In the genomic region with DNA sequence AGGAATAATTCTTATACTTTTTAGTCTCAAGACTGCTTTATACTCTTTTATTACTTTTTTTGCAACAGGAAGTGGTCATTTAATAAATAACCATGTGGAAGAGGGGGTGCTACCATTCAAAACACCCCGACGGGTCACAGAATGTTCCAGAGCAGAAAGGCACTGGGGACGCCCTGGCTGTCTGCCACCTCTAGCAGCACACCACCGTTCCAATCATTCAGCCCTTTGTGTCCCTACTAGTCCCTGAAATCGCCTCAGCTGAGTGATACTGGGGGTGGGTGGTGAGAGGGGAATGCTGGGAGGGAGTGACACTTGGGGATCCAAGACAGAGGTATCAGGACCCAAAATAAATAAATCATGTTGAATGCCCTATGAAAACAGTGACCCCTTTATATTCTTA, we compare ENCODE assay signal across 17 cellular contexts. TPM values are rescaled to one million over a fixed set of nuclear protein-coding genes. Genes with fewer than 3 reads are reported as not detected.
DNase-seq lines count a peak whose midpoint lies in the region; ATAC-seq and TF ChIP-seq lines count a peak whose summit lies in the region.
"Had no signal": no experiment of that assay in that cellular context is flagged by ENCODE, and none has a peak within 500 bp of the region (broad histone marks: within the 10 kb centered on the region; RNA-seq: fewer than 3 reads in every experiment).

No MANE protein-coding gene starts in this region.

- TF ChIP-seq POLR2A in breast epithelium (IDR thresholded peaks at IDR 0.05) = no peak

- H3K36me3 ChIP-seq in breast epithelium (no peaks in the 10 kb centered on the region), tibial artery (peaks cover 0 to 7% (median 4%) of the 10 kb centered on the region in 3 donors)
- H3K36me3 ChIP-seq: pancreas had no signal

- ATAC-seq in WTC11 (peak; percentile 67), GM18502 (IDR thresholded peaks at IDR 0.05; ENCODE audit: poor library complexity, unreplicated experiment) (no peak)
- ATAC-seq: activated naive CD8-positive, alpha-beta T cell treated with anti-CD3 and anti-CD28 coated beads, Interleukin-2, amount 50 U/mL, for 24 hours; gastrocnemius medialis; pancreas had no signal

- H3K27me3 ChIP-seq in breast epithelium = no peaks in the 10 kb centered on the region
- no peaks in the 10 kb centered on the region for H3K27me3 ChIP-seq in tibial artery
- H3K27me3 ChIP-seq: gastrocnemius medialis, pancreas had no signal

- CTCF ChIA-PET in MCF 10A (lab: Yijun Ruan, JAX) = interaction anchor here (1.9 kb wide), 1 partner anchor 81 kb away, joined by 5 read pairs; no protein-coding TSS in a partner anchor
- CTCF ChIA-PET in WTC11 (lab: Charles Lee) = interaction anchor here (0.6 to 1.6 kb wide), 2 partner anchors 18 to 84 kb away, joined by 3 to 5 read pairs; no protein-coding TSS in a partner anchor

- H3K4me3 Mint-ChIP-seq in MCF 10A (ENCODE audit: unreplicated experiment) (no peak overlapping the region), WTC11 (no peak overlapping the region), progenitor cell of endocrine pancreas (ENCODE audit: low read depth) (no peak overlapping the region)
- H3K4me3 Mint-ChIP-seq: activated naive CD8-positive, alpha-beta T cell treated with anti-CD3 and anti-CD28 coated beads, Interleukin-2, amount 50 U/mL, for 24 hours had no signal

- no peak for TF ChIP-seq CTCF in MCF 10A (IDR thresholded peaks at IDR 0.05; ENCODE audit: unreplicated experiment)
- TF ChIP-seq CTCF in breast epithelium (IDR thresholded peaks at IDR 0.05) = no peak
- TF ChIP-seq CTCF in WTC11 (IDR thresholded peaks at IDR 0.05) = no peak
- no peak for TF ChIP-seq CTCF in tibial artery (IDR thresholded peaks at IDR 0.05)
- TF ChIP-seq CTCF in progenitor cell of endocrine pancreas (IDR thresholded peaks at IDR 0.05; ENCODE audit: unreplicated experiment) = no peak

- H3K27ac Mint-ChIP-seq in MCF 10A (ENCODE audit: low read depth, unreplicated experiment) = peak overlapping the region; percentile 25
- no peak overlapping the region for H3K27ac Mint-ChIP-seq in WTC11
- H3K27ac Mint-ChIP-seq in progenitor cell of endocrine pancreas = no peak overlapping the region

- no peaks in the 10 kb centered on the region for H3K9me3 Mint-ChIP-seq in MCF 10A (ENCODE audit: unreplicated experiment)
- H3K9me3 Mint-ChIP-seq in WTC11 = peaks cover 13% of the 10 kb centered on the region
- peaks cover 13% of the 10 kb centered on the region for H3K9me3 Mint-ChIP-seq in progenitor cell of endocrine pancreas (ENCODE audit: low read depth)

- H3K27ac ChIP-seq in breast epithelium = no peak overlapping the region
- H3K27ac ChIP-seq in tibial artery = peak overlapping the region; percentile 7 to 44
- H3K27ac ChIP-seq: gastrocnemius medialis, pancreas had no signal

- H3K27me3 Mint-ChIP-seq in MCF 10A (ENCODE audit: insufficient read depth, unreplicated experiment) (no peaks in the 10 kb centered on the region), WTC11 (ENCODE audit: low read depth) (no peaks in the 10 kb centered on the region), progenitor cell of endocrine pancreas (no peaks in the 10 kb centered on the region)
- H3K27me3 Mint-ChIP-seq: activated naive CD8-positive, alpha-beta T cell treated with anti-CD3 and anti-CD28 coated beads, Interleukin-2, amount 50 U/mL, for 24 hours had no signal

- H3K36me3 Mint-ChIP-seq in MCF 10A (ENCODE audit: insufficient read depth, unreplicated experiment) (peaks cover 8% of the 10 kb centered on the region), WTC11 (peaks cover 13% of the 10 kb centered on the region), progenitor cell of endocrine pancreas (ENCODE audit: insufficient read depth) (peaks cover 35% of the 10 kb centered on the region)

- intact Hi-C loops in MCF 10A (cut with micrococcal nuclease) = no loop called here
- intact Hi-C loops in breast epithelium (cut with DNase I; ENCODE audit: low total_unique reads) = no loop called here
- intact Hi-C loops in tibial artery (cut with DNase I; ENCODE audit: low total_unique reads) = no loop called here

- H3K4me1 Mint-ChIP-seq in MCF 10A (ENCODE audit: insufficient read depth, unreplicated experiment) (no peaks in the 10 kb centered on the region), WTC11 (0 out of 2 replicates have a peak, but pooled peaks cover 3% of the 10 kb centered on the region), progenitor cell of endocrine pancreas (ENCODE audit: low read depth) (peaks cover 22% of the 10 kb centered on the region)

- H3K4me3 ChIP-seq in breast epithelium = no peak overlapping the region
- H3K4me3 ChIP-seq in tibial artery = no peak overlapping the region
- H3K4me3 ChIP-seq: gastrocnemius medialis, pancreas had no signal

- POLR2A ChIA-PET in MCF 10A (lab: Yijun Ruan, JAX) (no interaction called here), WTC11 (lab: Charles Lee) (interaction anchor here (0.6 kb wide), 1 partner anchor 28 kb away, joined by 4 read pairs; no protein-coding TSS in a partner anchor)

- BruUV-seq in MCF 10A (replicated peaks; lab: Mats Ljungman, UMichigan) = no TSS peak

- DNase-seq in MCF 10A (ENCODE audit: unreplicated experiment) (no peak), breast epithelium (ENCODE audit: low spot score in 2 of 2) (no peak), WTC11 (ENCODE audit: low spot score) (no peak), iPS-NIHi7 (ENCODE audit: extremely low spot score) (peak; percentile 9), tibial artery (peak; percentile 25 to 71), mucosa of gallbladder (ENCODE audit: low spot score) (no peak), progenitor cell of endocrine pancreas (ENCODE audit: low spot score, unreplicated experiment) (no peak)
- DNase-seq: activated CD4-positive, alpha-beta T cell treated with anti-CD3 and anti-CD28 coated beads for 48 hours; activated naive CD8-positive, alpha-beta T cell treated with anti-CD3 and anti-CD28 coated beads, Interleukin-2, amount 50 U/mL, for 24 hours; gastrocnemius medialis; GF-D8; NCI-H187 treated with DMSO at 0.1 percent for 48 hours; pancreas; SIG-M5; stimulated activated CD4-positive, alpha-beta T cell treated with anti-CD3 and anti-CD28 coated beads, Interleukin-12 subunit alpha, Interleukin-12 subunit beta, amount 100 ng/mL, for 4 hours; stimulated activated naive CD4-positive, alpha-beta T cell had no signal

- no peaks in the 10 kb centered on the region for H3K4me1 ChIP-seq in breast epithelium
- peaks cover 0 to 23% (median 0%) of the 10 kb centered on the region in 4 donors for H3K4me1 ChIP-seq in tibial artery
- H3K4me1 ChIP-seq: gastrocnemius medialis had no signal

- H3K9me3 ChIP-seq in breast epithelium = no peaks in the 10 kb centered on the region
- no peaks in the 10 kb centered on the region for H3K9me3 ChIP-seq in tibial artery
- H3K9me3 ChIP-seq: gastrocnemius medialis, pancreas had no signal

TF ChIP-seq in WTC11, 78 proteins besides CTCF, POLR2A, EP300 and RAD21 (continues in another document):
- TF ChIP-seq NR1H2 (CRISPR knock-in tag; IDR thresholded peaks at IDR 0.05) (no peak), HMGA2 (CRISPR knock-in tag; IDR thresholded peaks at IDR 0.05) (no peak), ZNF317 (CRISPR knock-in tag; IDR thresholded peaks at IDR 0.05; ENCODE audit: borderline replicate concordance, low read depth) (no peak), ZMAT4 (CRISPR knock-in tag; IDR thresholded peaks at IDR 0.05) (no peak), ZSCAN18 (CRISPR knock-in tag; IDR thresholded peaks at IDR 0.05) (no peak)
- TF ChIP-seq, protein P1, sequence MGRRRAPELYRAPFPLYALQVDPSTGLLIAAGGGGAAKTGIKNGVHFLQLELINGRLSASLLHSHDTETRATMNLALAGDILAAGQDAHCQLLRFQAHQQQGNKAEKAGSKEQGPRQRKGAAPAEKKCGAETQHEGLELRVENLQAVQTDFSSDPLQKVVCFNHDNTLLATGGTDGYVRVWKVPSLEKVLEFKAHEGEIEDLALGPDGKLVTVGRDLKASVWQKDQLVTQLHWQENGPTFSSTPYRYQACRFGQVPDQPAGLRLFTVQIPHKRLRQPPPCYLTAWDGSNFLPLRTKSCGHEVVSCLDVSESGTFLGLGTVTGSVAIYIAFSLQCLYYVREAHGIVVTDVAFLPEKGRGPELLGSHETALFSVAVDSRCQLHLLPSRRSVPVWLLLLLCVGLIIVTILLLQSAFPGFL (CRISPR knock-in tag; IDR thresholded peaks at IDR 0.05; ENCODE audit: borderline replicate concordance) = no peak
- TF ChIP-seq, protein P2, sequence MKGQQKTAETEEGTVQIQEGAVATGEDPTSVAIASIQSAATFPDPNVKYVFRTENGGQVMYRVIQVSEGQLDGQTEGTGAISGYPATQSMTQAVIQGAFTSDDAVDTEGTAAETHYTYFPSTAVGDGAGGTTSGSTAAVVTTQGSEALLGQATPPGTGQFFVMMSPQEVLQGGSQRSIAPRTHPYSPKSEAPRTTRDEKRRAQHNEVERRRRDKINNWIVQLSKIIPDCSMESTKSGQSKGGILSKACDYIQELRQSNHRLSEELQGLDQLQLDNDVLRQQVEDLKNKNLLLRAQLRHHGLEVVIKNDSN (CRISPR knock-in tag; IDR thresholded peaks at IDR 0.05) = no peak

RNA-seq across cellular contexts. Expression of gene MON2, which starts 52.4 kb away (rescaled TPM):
- 49.5 and 57.4 TPM in 2 replicates for total RNA-seq in MCF 10A (2022)
- total RNA-seq in breast epithelium = 100 to 1,000 TPM in 2 of 3 donors, 10 to 100 TPM in 1; 85.0 to 162 (median 123) TPM
- total RNA-seq in WTC11 (2021) = 25.8 to 30.9 TPM (median 30.8 TPM) in 3 replicates
- 51.1 TPM for total RNA-seq in mucosa of gallbladder
- 50.2 and 53.1 TPM in 2 replicates for total RNA-seq in progenitor cell of endocrine pancreas

Comparison
In these comparisons a context has a peak if more than half of its experiments do, and no peak if none do; other contexts are left out.
1. DNase-seq: peak in iPS-NIHi7 (single experiment) and tibial artery (2 of 2); none in MCF 10A (single experiment), breast epithelium (0 of 2), WTC11 (single experiment), mucosa of gallbladder (single experiment) and progenitor cell of endocrine pancreas (single experiment).
2. H3K27ac ChIP-seq: peak in tibial artery (2 of 2); none in breast epithelium (0 of 2).